Comparison of ENCODE assay signal across 8 cellular contexts in the genomic region with DNA sequence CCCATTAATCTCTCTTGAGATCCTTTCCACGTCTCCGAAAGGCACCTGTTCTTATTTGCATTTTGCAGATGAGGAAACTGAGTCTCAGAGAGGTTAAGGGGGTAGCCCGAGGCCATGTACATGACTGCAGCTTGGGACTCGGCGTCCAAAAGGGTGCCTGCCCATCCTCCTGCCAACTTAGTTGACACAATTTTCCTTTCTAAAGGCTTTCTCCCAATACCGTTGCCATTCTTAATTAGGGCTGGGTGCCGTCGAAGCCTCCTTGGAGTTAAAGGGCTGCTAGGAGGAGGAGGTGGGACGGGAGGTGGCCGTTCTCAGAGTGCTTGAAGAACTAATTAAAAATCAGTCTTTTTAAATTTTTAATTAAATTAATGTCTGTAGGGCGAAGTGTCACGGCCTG. TPM values are rescaled to one million over a fixed set of nuclear protein-coding genes. Genes with fewer than 3 reads are reported as not detected.
DNase-seq lines count a peak whose midpoint lies in the region; ATAC-seq, FAIRE-seq and TF ChIP-seq lines count a peak whose summit lies in the region.

No MANE protein-coding gene starts in this region.

- H3K9ac ChIP-seq in iPS-15b (ENCODE audit: low read depth, low read length) (no peak overlapping the region), smooth muscle cell (ENCODE audit: low read depth) (no peak overlapping the region)

- DNase-seq in HFF-Myc (ENCODE audit: extremely low read depth, low read depth): no peak
- DNase-seq in activated CD8-positive, alpha-beta T cell treated with anti-CD3 and anti-CD28 coated beads for 36 hours: no peak
- no peak for DNase-seq in smooth muscle cell (lab: John Stamatoyannopoulos, UW; ENCODE audit: unreplicated experiment)
- no peak for DNase-seq in iPS-NIHi7 (ENCODE audit: extremely low spot score)
- DNase-seq in HTR-8/SVneo (ENCODE audit: insufficient read length, low spot score): no peak
- no peak for DNase-seq in SHP77 treated with DMSO at 0.1 percent for 48 hours (lab: John Stamatoyannopoulos, UW)

- no peak overlapping the region for H2AFZ ChIP-seq in smooth muscle cell (ENCODE audit: low read depth)

- peak overlapping the region; percentile 99 for H3K4me2 ChIP-seq in smooth muscle cell

- no peaks in the 10 kb centered on the region for H3K36me3 ChIP-seq in iPS-15b (ENCODE audit: control insufficient read depth, insufficient read depth, low read length)
- no peaks in the 10 kb centered on the region for H3K36me3 ChIP-seq in smooth muscle cell (ENCODE audit: low read depth)

- H3K4me1 Mint-ChIP-seq in activated CD8-positive, alpha-beta T cell treated with anti-CD3 and anti-CD28 coated beads for 36 hours (ENCODE audit: low read depth): peaks cover 27% of the 10 kb centered on the region

- peak overlapping the region; percentile 92 for H3K4me3 ChIP-seq in HFF-Myc (replicated peaks; ENCODE audit: low read depth, low read length)
- peak overlapping the region; percentile 41 for H3K4me3 ChIP-seq in iPS-15b (ENCODE audit: low read depth, low read length)
- peak overlapping the region; percentile 71 for H3K4me3 ChIP-seq in smooth muscle cell

- H3K27ac Mint-ChIP-seq in activated CD8-positive, alpha-beta T cell treated with anti-CD3 and anti-CD28 coated beads for 36 hours: no peak overlapping the region

- H3K4me3 Mint-ChIP-seq in activated CD8-positive, alpha-beta T cell treated with anti-CD3 and anti-CD28 coated beads for 36 hours: peak overlapping the region; percentile 66

- TF ChIP-seq CTCF in HFF-Myc (IDR thresholded peaks at IDR 0.05; ENCODE audit: low read depth, low read length, missing control alignments) (no peak), smooth muscle cell (IDR thresholded peaks at IDR 0.05; ENCODE audit: borderline replicate concordance, insufficient read depth, poor library complexity, severe bottlenecking) (no peak)
- no peak for TF ChIP-seq CTCF in activated CD8-positive, alpha-beta T cell treated with anti-CD3 and anti-CD28 coated beads for 36 hours (IDR thresholded peaks at IDR 0.05)

- H3K9me3 ChIP-seq in iPS-15b (ENCODE audit: control insufficient read depth, insufficient read depth, low read length) (no peaks in the 10 kb centered on the region), smooth muscle cell (replicated peaks; ENCODE audit: low read depth) (no peaks in the 10 kb centered on the region)

- peaks cover 22% of the 10 kb centered on the region for H3K36me3 Mint-ChIP-seq in activated CD8-positive, alpha-beta T cell treated with anti-CD3 and anti-CD28 coated beads for 36 hours (ENCODE audit: low read depth)

- WGBS in smooth muscle cell (ENCODE audit: low lambda C conversion rate): 69% methylated on average over 12 of the region's 12 CpGs

- peaks cover 8% of the 10 kb centered on the region for H4K20me1 ChIP-seq in smooth muscle cell (ENCODE audit: low read depth)

- peaks cover 4% of the 10 kb centered on the region for H3K27me3 Mint-ChIP-seq in activated CD8-positive, alpha-beta T cell treated with anti-CD3 and anti-CD28 coated beads for 36 hours

- H3F3A ChIP-seq in smooth muscle cell (ENCODE audit: low read depth): no peaks in the 10 kb centered on the region

- H3K27me3 ChIP-seq in iPS-15b (ENCODE audit: control insufficient read depth, insufficient read depth, low read length) (peaks cover 7% of the 10 kb centered on the region), smooth muscle cell (ENCODE audit: low read depth) (no peaks in the 10 kb centered on the region)

- CTCF ChIA-PET in activated CD8-positive, alpha-beta T cell treated with anti-CD3 and anti-CD28 coated beads for 36 hours (lab: Charles Lee): no interaction called here

- POLR2A ChIA-PET in activated CD8-positive, alpha-beta T cell treated with anti-CD3 and anti-CD28 coated beads for 36 hours (lab: Charles Lee): interaction anchor here (1.3 to 1.4 kb wide), 2 partner anchors 29 to 269 kb away, joined by 3 read pairs; no protein-coding TSS in a partner anchor

- FAIRE-seq in HTR-8/SVneo (lab: Jason Lieb, UNC): no peak

- ATAC-seq in activated CD8-positive, alpha-beta T cell treated with anti-CD3 and anti-CD28 coated beads for 36 hours: no peak
- ATAC-seq in GM19463 (IDR thresholded peaks at IDR 0.05; ENCODE audit: unreplicated experiment): no peak

- intact Hi-C loops in activated CD8-positive, alpha-beta T cell treated with anti-CD3 and anti-CD28 coated beads for 36 hours (cut with micrococcal nuclease): loop anchor here (5.0 kb wide), 1 partner anchor 191 kb away; the partner anchor contains the start of gene RIPK1

- H3K27ac ChIP-seq in smooth muscle cell (ENCODE audit: low read depth): no peak overlapping the region

- H3K4me1 ChIP-seq in iPS-15b (ENCODE audit: control insufficient read depth, insufficient read depth, low read length) (peaks cover 7% of the 10 kb centered on the region), smooth muscle cell (ENCODE audit: low read depth) (peaks cover 9% of the 10 kb centered on the region)

- H3K9me3 Mint-ChIP-seq in activated CD8-positive, alpha-beta T cell treated with anti-CD3 and anti-CD28 coated beads for 36 hours: peaks cover 3% of the 10 kb centered on the region

- H3K79me2 ChIP-seq in smooth muscle cell (ENCODE audit: low read depth): peaks cover 10% of the 10 kb centered on the region

RNA-seq across cellular contexts. Expression of gene PSMG4, which starts 0.5 kb away (rescaled TPM):
- 10 to 100 TPM; 50.2 to 53.9 TPM for total RNA-seq in activated CD8-positive, alpha-beta T cell treated with anti-CD3 and anti-CD28 coated beads for 36 hours
- 12.5 TPM in 2 replicates for total RNA-seq in smooth muscle cell
- polyA plus RNA-seq in smooth muscle cell: 10.9 and 11.5 TPM in 2 replicates

RNA-seq across cellular contexts. Expression of gene TUBB2B, which starts 30.7 kb away (rescaled TPM):
- under 1 TPM; 0.41 to 0.67 TPM for total RNA-seq in activated CD8-positive, alpha-beta T cell treated with anti-CD3 and anti-CD28 coated beads for 36 hours
- total RNA-seq in smooth muscle cell: 55.7 and 62.1 TPM in 2 replicates
- polyA plus RNA-seq in smooth muscle cell: 22.7 and 52.2 TPM in 2 replicates

Comparison
In these comparisons a context has a peak if more than half of its experiments do, and no peak if none do; other contexts are left out.
1. H3K4me3 ChIP-seq: peak in every context shown above with its lines; median percentile 92 in HFF-Myc; 71 in smooth muscle cell; 41 in iPS-15b.
2. RNA of gene TUBB2B, which starts 30.7 kb away (total RNA-seq): 55.7 to 62.1 TPM in smooth muscle cell; 0.41 to 0.67 TPM in activated CD8-positive, alpha-beta T cell treated with anti-CD3 and anti-CD28 coated beads for 36 hours; every median in the first group is over 10 times any median in the second.